In genomic region chr5:1378096-1378495, GRCh38 we compare ENCODE assay signal across 16 cellular contexts.
"Had no signal": no experiment of that assay in that cellular context is flagged by ENCODE, and none has a peak within 500 bp of the region (broad histone marks: within the 10 kb centered on the region; RNA-seq: fewer than 3 reads in every experiment).

No MANE protein-coding gene starts in this region.

- H3K36me3 Mint-ChIP-seq: naive thymus-derived CD8-positive, alpha-beta T cell; stimulated activated memory B cell treated with anti-CD40 and anti-IgM and Interleukin-4, amounts not matched to agents 10 μg/mL and 1 μg/mL and 100 μg/mL, for 72 hours; type B pancreatic cell had no signal

- H3K27me3 Mint-ChIP-seq: stimulated activated memory B cell treated with anti-CD40 and anti-IgM and Interleukin-4, amounts not matched to agents 10 μg/mL and 1 μg/mL and 100 μg/mL, for 72 hours had no signal

- H3K4me1 ChIP-seq: psoas muscle, testis had no signal

- H3K4me3 Mint-ChIP-seq: naive thymus-derived CD8-positive, alpha-beta T cell; neural crest cell; stimulated activated memory B cell treated with anti-CD40 and anti-IgM and Interleukin-4, amounts not matched to agents 10 μg/mL and 1 μg/mL and 100 μg/mL, for 72 hours; type B pancreatic cell had no signal

- ATAC-seq: left lobe of liver; naive thymus-derived CD8-positive, alpha-beta T cell; psoas muscle; right cardiac atrium; stimulated activated memory B cell treated with anti-CD40 and anti-IgM and Interleukin-4, amounts not matched to agents 10 μg/mL and 1 μg/mL and 100 μg/mL, for 72 hours; stimulated activated naive CD8-positive, alpha-beta T cell treated with anti-CD3 and anti-CD28 coated beads, Interleukin-15, Interleukin-2, amounts not matched to agents 100 U/mL and 50 U/mL, for 24 hours had no signal

- H3K9me3 Mint-ChIP-seq: naive thymus-derived CD8-positive, alpha-beta T cell; type B pancreatic cell had no signal

- H3K27me3 ChIP-seq: testis had no signal

- H3K9me3 ChIP-seq: psoas muscle, sigmoid colon, testis, tibial artery had no signal

- H3K27ac Mint-ChIP-seq: stimulated activated memory B cell treated with anti-CD40 and anti-IgM and Interleukin-4, amounts not matched to agents 10 μg/mL and 1 μg/mL and 100 μg/mL, for 72 hours; type B pancreatic cell had no signal

- H3K36me3 ChIP-seq: sigmoid colon, tibial artery had no signal

- H3K27ac ChIP-seq: dorsolateral prefrontal cortex, psoas muscle, sigmoid colon, testis, tibial artery had no signal

- H3K4me3 ChIP-seq: psoas muscle, sigmoid colon, tibial artery had no signal

- DNase-seq: effector CD4-positive, alpha-beta T cell; mesendoderm; naive thymus-derived CD8-positive, alpha-beta T cell; sigmoid colon; stimulated activated CD4-positive, alpha-beta T cell treated with anti-CD3 and anti-CD28 coated beads, Interleukin-4, amount 100 ng/mL, for 4 hours; stimulated activated naive CD8-positive, alpha-beta T cell treated with anti-CD3 and anti-CD28 coated beads, Interleukin-15, Interleukin-2, amounts not matched to agents 100 U/mL and 50 U/mL, for 24 hours; substantia nigra; testis; tibial artery had no signal
